Comparison of ENCODE assay signal across 31 cellular contexts in the genomic region with DNA sequence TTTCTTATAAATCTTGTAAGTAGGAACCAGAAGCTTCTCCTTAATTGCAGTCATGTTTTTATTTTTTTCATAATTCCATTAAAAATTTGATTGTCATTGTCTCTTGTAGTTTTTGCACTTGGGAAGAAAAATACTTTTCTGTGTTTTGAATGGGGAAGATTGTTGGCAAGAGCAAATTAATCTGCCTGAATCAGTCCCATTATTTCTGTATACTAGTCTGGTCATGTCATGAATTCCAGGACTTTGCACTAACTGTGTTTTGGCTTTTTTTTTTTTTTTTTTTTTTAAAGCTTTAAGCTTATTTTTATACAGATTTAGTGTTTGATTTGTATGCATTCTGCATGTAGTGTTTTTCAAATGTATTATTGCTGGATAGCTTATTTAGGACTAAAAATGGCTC.
"Had no signal": no experiment of that assay in that cellular context is flagged by ENCODE, and none has a peak within 500 bp of the region (broad histone marks: within the 10 kb centered on the region; RNA-seq: fewer than 3 reads in every experiment).

No MANE protein-coding gene starts in this region.

- FAIRE-seq: astrocyte had no signal

- H3K4me1 ChIP-seq: body of pancreas, breast epithelium, SJCRH30 had no signal

- DNase-seq: activated CD4-positive, alpha-beta T cell treated with anti-CD3 and anti-CD28 coated beads, Interleukin-2, amount 10 ng/mL, durations not matched to agents 7 days and 5 days; activated CD4-positive, alpha-beta T cell treated with anti-CD3 and anti-CD28 coated beads, Interleukin-2, amount 50 U/mL, for 48 hours; activated CD4-positive, CD25-positive, alpha-beta regulatory T cell; activated CD8-positive, alpha-beta memory T cell treated with anti-CD3 and anti-CD28 coated beads, Interleukin-2, amount 50 U/mL, for 4 hours; activated gamma-delta T cell treated with Interleukin-2 at 50 U/mL for 16 hours; activated naive CD4-positive, alpha-beta T cell treated with anti-CD3 and anti-CD28 coated beads for 36 hours; activated T-cell treated with anti-CD3 and anti-CD28 coated beads for 4 hours; activated T-cell treated with anti-CD3 and anti-CD28 coated beads, Interleukin-2, amount 50 U/mL, for 4 hours; adrenal gland; body of pancreas; caudate nucleus; NCI-H1092 treated with DMSO at 0.1 percent for 48 hours; NCI-H1417; NCI-H146; NCI-H187; NCI-H2029 treated with DMSO at 0.1 percent for 48 hours; NCI-H2107; NCI-H2171 treated with DMSO at 0.1 percent for 48 hours; NCI-H2227 treated with DMSO at 0.1 percent for 48 hours; NCI-H446 treated with DMSO at 0.1 percent for 48 hours; NCI-H524 treated with DMSO at 0.1 percent for 48 hours; SHP77; SJCRH30; T1000; WERI-Rb-1 had no signal

- H3K27me3 ChIP-seq: adrenal gland, body of pancreas, breast epithelium, SJCRH30 had no signal

- ATAC-seq: activated naive CD4-positive, alpha-beta T cell treated with anti-CD3 and anti-CD28 coated beads, Interleukin-2, amount 50 U/mL, for 72 hours; activated T-cell treated with anti-CD3 and anti-CD28 coated beads, Interleukin-2, amount 50 U/mL, for 4 hours; body of pancreas; Panc1 had no signal

- H3K4me3 ChIP-seq: adrenal gland, body of pancreas, breast epithelium, SJCRH30, SK-N-MC had no signal

- H3K27ac ChIP-seq: adrenal gland, body of pancreas, breast epithelium, KMS-11, SJCRH30, SK-N-MC, WERI-Rb-1 had no signal

- H3K36me3 ChIP-seq: breast epithelium had no signal

- H3K9me3 ChIP-seq: adrenal gland, body of pancreas, breast epithelium, SJCRH30 had no signal
